ENCODE assay signal across 16 cellular contexts in genomic region chr2:82748653-82749052, GRCh38.
A peak's percentile ranks its signal among the peaks of the same experiment; 100 is the strongest.
DNase-seq lines count a peak whose midpoint lies in the region; ATAC-seq, FAIRE-seq and TF ChIP-seq lines count a peak whose summit lies in the region.
"Had no signal": no experiment of that assay in that cellular context is flagged by ENCODE, and none has a peak within 500 bp of the region (broad histone marks: within the 10 kb centered on the region; RNA-seq: fewer than 3 reads in every experiment).

No MANE protein-coding gene starts in this region.

- intact Hi-C loops in PC-3 (cut with micrococcal nuclease) (loop anchor here (10.0 kb wide), 1 partner anchor 246 kb away; no protein-coding TSS in a partner anchor), endothelial cell of umbilical vein (cut with micrococcal nuclease) (no loop called here), prostate gland (cut with DNase I) (no loop called here), psoas muscle (cut with DNase I) (no loop called here), heart right ventricle (cut with DNase I) (no loop called here)

- dilution Hi-C loops in endothelial cell of umbilical vein (cut with MboI; ENCODE audit: extremely low pct_ligation_motif_present, low sequenced_read_pairs): no loop called here

- H3F3A ChIP-seq in PC-3 (ENCODE audit: low read length, unreplicated experiment): no peaks in the 10 kb centered on the region

- WGBS in prostate gland: 93% methylated on average over 2 of the region's 2 CpGs
- 70 to 74% (median 72%) methylated on average over 2 of the region's 2 CpGs for WGBS in psoas muscle, 3 donors
- 64 to 75% methylated on average over 2 of the region's 2 CpGs for WGBS in heart right ventricle, 2 donors

- FAIRE-seq in endothelial cell of umbilical vein (lab: Jason Lieb, UNC): no peak
- FAIRE-seq: GM12878, GM18507 had no signal

- TF ChIP-seq CTCF in PC-3 (conservative IDR thresholded peaks at IDR 0.05; ENCODE audit: low read depth, low read length) (no peak), endothelial cell of umbilical vein (IDR thresholded peaks at IDR 0.05; ENCODE audit: extremely low read depth in 1 of 2, insufficient read depth in 1 of 2, low read depth in 1 of 2, low read length in 2 of 2) (no peak), prostate gland (IDR thresholded peaks at IDR 0.05) (no peak), psoas muscle (IDR thresholded peaks at IDR 0.05) (no peak), heart right ventricle (IDR thresholded peaks at IDR 0.05) (no peak)

- H3K36me3 ChIP-seq in PC-3 (ENCODE audit: low read depth, low read length) (no peaks in the 10 kb centered on the region; the same call in 1 of the 2 replicates), endothelial cell of umbilical vein (ENCODE audit: control insufficient read depth in 2 of 2, extremely low read depth in 1 of 2, insufficient read depth in 2 of 2, low read length in 2 of 2) (no peaks in the 10 kb centered on the region), prostate gland (no peaks in the 10 kb centered on the region), psoas muscle (ENCODE audit: insufficient read depth in 1 of 2, low read depth in 1 of 2) (no peaks in the 10 kb centered on the region), heart right ventricle (no peaks in the 10 kb centered on the region)
- H3K36me3 ChIP-seq: BLaER1 treated with 17β-estradiol and CSF1 and Interleukin-3, amounts not matched to agents 10 nM and 100 nM had no signal

- no peaks in the 10 kb centered on the region for H3K9me1 ChIP-seq in endothelial cell of umbilical vein (replicated peaks; ENCODE audit: control insufficient read depth, extremely low read depth, insufficient read depth, low read length)

- H3K27ac ChIP-seq in PC-3 (ENCODE audit: low read length): no peak overlapping the region
- no peak overlapping the region for H3K27ac ChIP-seq in endothelial cell of umbilical vein (ENCODE audit: insufficient read depth, low read depth, low read length)
- no peak overlapping the region for H3K27ac ChIP-seq in prostate gland
- H3K27ac ChIP-seq in psoas muscle: no peak overlapping the region
- H3K27ac ChIP-seq in heart right ventricle: no peak overlapping the region
- H3K27ac ChIP-seq: BLaER1 treated with 17β-estradiol and CSF1 and Interleukin-3, amounts not matched to agents 10 nM and 100 nM had no signal

- peak; percentile 4 for DNase-seq in A172 (ENCODE audit: low spot score)
- peak; percentile 13 for DNase-seq in PC-3
- DNase-seq in endothelial cell of umbilical vein (ENCODE audit: low read depth, low spot score): peak; percentile 8
- DNase-seq in myocyte (ENCODE audit: low read depth): peak; percentile 7
- DNase-seq in prostate gland (ENCODE audit: low spot score): no peak
- no peak for DNase-seq in psoas muscle
- DNase-seq in heart right ventricle: no peak
- DNase-seq: 8988T; ACHN; CD4-positive, CD25-positive, alpha-beta regulatory T cell; DMS53; HCEC 1CT; HFFc6 had no signal

- TF ChIP-seq POLR2A in endothelial cell of umbilical vein (IDR thresholded peaks at IDR 0.05; ENCODE audit: low read depth, low read length): no peak
- TF ChIP-seq POLR2A in prostate gland (IDR thresholded peaks at IDR 0.05): no peak

- no TSS peak for BruUV-seq in PC-3 (replicated peaks; lab: Mats Ljungman, UMichigan)
- no TSS peak for BruUV-seq in endothelial cell of umbilical vein (replicated peaks; lab: Mats Ljungman, UMichigan)

- H2AFZ ChIP-seq in PC-3 (ENCODE audit: low read length): no peak overlapping the region
- H2AFZ ChIP-seq in endothelial cell of umbilical vein (ENCODE audit: low read depth, low read length): no peak overlapping the region

- H3K27me3 ChIP-seq in PC-3 (ENCODE audit: low read length) (no peaks in the 10 kb centered on the region), endothelial cell of umbilical vein (ENCODE audit: control insufficient read depth in 2 of 2, insufficient read depth in 2 of 2, low read length in 2 of 2) (no peaks in the 10 kb centered on the region), prostate gland (replicated peaks; ENCODE audit: insufficient read depth) (no peaks in the 10 kb centered on the region), psoas muscle (ENCODE audit: insufficient read depth in 3 of 3, low read length in 2 of 3) (no peaks in the 10 kb centered on the region), heart right ventricle (no peaks in the 10 kb centered on the region)
- H3K27me3 ChIP-seq: BLaER1 treated with 17β-estradiol and CSF1 and Interleukin-3, amounts not matched to agents 10 nM and 100 nM had no signal

- POLR2A ChIA-PET in PC-3 (lab: Charles Lee; ENCODE audit: unreplicated experiment): no interaction called here
- POLR2A ChIA-PET in endothelial cell of umbilical vein (lab: Charles Lee): no interaction called here

- H3K9ac ChIP-seq in PC-3 (ENCODE audit: low read length) (no peak overlapping the region), endothelial cell of umbilical vein (replicated peaks; ENCODE audit: extremely low read depth, insufficient read depth, low read length) (no peak overlapping the region)
- H3K9ac ChIP-seq: BLaER1 treated with 17β-estradiol and CSF1 and Interleukin-3, amounts not matched to agents 10 nM and 100 nM had no signal

- no peaks in the 10 kb centered on the region for H3K9me2 ChIP-seq in PC-3 (replicated peaks; ENCODE audit: low read length)

- CTCF ChIA-PET in PC-3 (lab: Charles Lee) (no interaction called here), endothelial cell of umbilical vein (lab: Charles Lee) (no interaction called here)

- H3K9me3 ChIP-seq in PC-3 (ENCODE audit: low read length) (peaks cover 10% of the 10 kb centered on the region), endothelial cell of umbilical vein (replicated peaks; ENCODE audit: control insufficient read depth, insufficient read depth, low read length) (peaks cover 2% of the 10 kb centered on the region), prostate gland (no peaks in the 10 kb centered on the region), psoas muscle (peaks cover 4% of the 10 kb centered on the region), heart right ventricle (peaks cover 0 to 48% (median 21%) of the 10 kb centered on the region in 11 donors)

- H3K4me1 ChIP-seq in PC-3 (ENCODE audit: insufficient read depth, low read length) (peaks cover 8% of the 10 kb centered on the region), endothelial cell of umbilical vein (ENCODE audit: control insufficient read depth, extremely low read depth, insufficient read depth, low read length) (no peaks in the 10 kb centered on the region), prostate gland (replicated peaks) (no peaks in the 10 kb centered on the region), psoas muscle (no peaks in the 10 kb centered on the region), heart right ventricle (no peaks in the 10 kb centered on the region)
- H3K4me1 ChIP-seq: BLaER1 treated with 17β-estradiol and CSF1 and Interleukin-3, amounts not matched to agents 10 nM and 100 nM had no signal

- H3K4me2 ChIP-seq in PC-3 (ENCODE audit: low read length) (no peak overlapping the region), endothelial cell of umbilical vein (ENCODE audit: insufficient read depth, low read length) (no peak overlapping the region)
- H3K4me2 ChIP-seq: BLaER1 treated with 17β-estradiol and CSF1 and Interleukin-3, amounts not matched to agents 10 nM and 100 nM had no signal

- H4K20me1 ChIP-seq in PC-3 (ENCODE audit: low read length) (no peaks in the 10 kb centered on the region), endothelial cell of umbilical vein (replicated peaks; ENCODE audit: control insufficient read depth, extremely low read depth, insufficient read depth, low read length) (no peaks in the 10 kb centered on the region)
- H4K20me1 ChIP-seq: BLaER1 treated with 17β-estradiol and CSF1 and Interleukin-3, amounts not matched to agents 10 nM and 100 nM had no signal

- ATAC-seq in PC-3: no peak
- no peak for ATAC-seq in psoas muscle
- no peak for ATAC-seq in heart right ventricle
- ATAC-seq: GM12878 had no signal

- no peak overlapping the region for H3K4me3 ChIP-seq in PC-3 (ENCODE audit: low read length)
- no peak overlapping the region for H3K4me3 ChIP-seq in endothelial cell of umbilical vein (replicated peaks in 1 of 3; ENCODE audit: insufficient read depth in 1 of 3, low read depth in 1 of 3, low read length in 3 of 3)
- H3K4me3 ChIP-seq in prostate gland: no peak overlapping the region
- no peak overlapping the region for H3K4me3 ChIP-seq in psoas muscle
- no peak overlapping the region for H3K4me3 ChIP-seq in heart right ventricle
- H3K4me3 ChIP-seq: BLaER1 treated with 17β-estradiol and CSF1 and Interleukin-3, amounts not matched to agents 10 nM and 100 nM; GM12878 had no signal

- H3K79me2 ChIP-seq in PC-3 (ENCODE audit: low read length) (no peaks in the 10 kb centered on the region), endothelial cell of umbilical vein (ENCODE audit: control insufficient read depth, insufficient read depth, low read length) (no peaks in the 10 kb centered on the region)

TF ChIP-seq in endothelial cell of umbilical vein, 7 proteins besides CTCF, POLR2A, EP300 and RAD21:
- no peak for TF ChIP-seq EZH2 (IDR thresholded peaks at IDR 0.05; ENCODE audit: borderline replicate concordance, low read depth, low read length, severe bottlenecking)

Comparison
In these comparisons a context has a peak if more than half of its experiments do, and no peak if none do; other contexts are left out.
1. DNase-seq: peak in A172 (single experiment), PC-3 (single experiment), endothelial cell of umbilical vein (single experiment) and myocyte (single experiment); none in prostate gland (single experiment), psoas muscle (0 of 2) and heart right ventricle (0 of 2).